Comparison of ENCODE assay signal across 8 cellular contexts in the genomic region with DNA sequence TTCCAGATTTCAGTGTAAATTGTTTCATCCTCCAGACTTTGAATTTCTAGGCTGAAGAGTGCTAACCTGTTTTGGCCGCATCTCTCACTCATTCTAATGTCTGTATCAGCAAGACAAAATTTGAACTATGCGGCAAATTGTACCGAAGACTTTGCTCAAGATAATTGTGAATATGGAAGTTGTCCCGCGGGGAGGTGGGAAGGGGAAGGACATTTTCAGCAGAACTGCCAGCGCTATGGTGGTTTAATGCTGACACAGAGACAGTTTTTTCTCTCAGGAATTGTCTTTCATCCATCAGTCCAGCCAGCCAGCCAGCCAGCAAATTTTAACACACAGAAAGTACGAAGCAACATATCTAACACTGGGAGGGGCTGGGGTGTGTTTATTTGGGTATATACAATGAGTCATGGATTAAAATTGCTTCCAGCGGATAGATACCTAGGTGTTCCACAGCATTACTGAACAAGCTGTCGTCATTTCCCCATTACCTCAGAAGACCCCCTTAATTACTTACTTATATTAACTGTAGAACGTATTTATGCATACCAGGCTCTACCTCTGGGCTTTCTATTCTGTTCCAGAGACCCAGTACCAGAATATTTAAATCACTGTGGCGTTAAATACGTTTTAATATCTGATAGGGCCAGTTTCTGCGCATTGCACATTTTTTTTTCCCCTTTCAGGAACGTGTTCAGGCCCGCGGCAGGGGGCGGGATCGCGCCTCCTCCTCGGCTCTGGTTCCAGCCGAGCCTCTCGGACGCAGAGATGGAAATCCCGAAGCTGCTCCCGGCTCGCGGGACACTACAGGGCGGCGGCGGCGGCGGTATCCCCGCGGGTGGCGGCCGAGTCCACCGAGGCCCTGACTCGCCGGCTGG. TPM values are rescaled to one million over a fixed set of nuclear protein-coding genes. Genes with fewer than 3 reads are reported as not detected.
A peak's percentile ranks its signal among the peaks of the same experiment; 100 is the strongest.
DNase-seq lines count a peak whose midpoint lies in the region; ATAC-seq and TF ChIP-seq lines count a peak whose summit lies in the region.
"Not testable (repeated sequence)": the region's sequence is repeated elsewhere in the genome, so short reads cannot be mapped to it uniquely, and the experiment has no call there.

A gene (plus strand): TSS at position 728 of the 875 bp plus-strand sequence. CDS start 38 bp downstream, at position 766.

- peak within 1 kb of the TSS; percentile 47 to 91 (median 79) for H3K27ac Mint-ChIP-seq in CD14-positive monocyte
- H3K27ac Mint-ChIP-seq in activated CD4-positive, alpha-beta T cell treated with anti-CD3 and anti-CD28 coated beads, Interleukin-2, amount 10 ng/mL, durations not matched to agents 7 days and 5 days, result peak within 1 kb of the TSS; percentile 90
- H3K27ac Mint-ChIP-seq in effector memory CD8-positive, alpha-beta T cell, result peak within 1 kb of the TSS; percentile 89 to 97

- H3K9me3 Mint-ChIP-seq in CD14-positive monocyte; activated CD4-positive, alpha-beta T cell treated with anti-CD3 and anti-CD28 coated beads, Interleukin-2, amount 10 ng/mL, durations not matched to agents 7 days and 5 days; effector memory CD8-positive, alpha-beta T cell: not testable (repeated sequence)

- not testable (repeated sequence) for H3K9me3 ChIP-seq in gastrocnemius medialis

- H3K4me3 Mint-ChIP-seq in CD14-positive monocyte, result peak within 1 kb of the TSS; percentile 69 to 87
- peak within 1 kb of the TSS; percentile 77 for H3K4me3 Mint-ChIP-seq in activated CD4-positive, alpha-beta T cell treated with anti-CD3 and anti-CD28 coated beads, Interleukin-2, amount 10 ng/mL, durations not matched to agents 7 days and 5 days
- H3K4me3 Mint-ChIP-seq in effector memory CD8-positive, alpha-beta T cell, result peak within 1 kb of the TSS; percentile 79 to 86

- H3K4me1 Mint-ChIP-seq in CD14-positive monocyte, result peaks cover 34% of the 10 kb centered on the region
- H3K4me1 Mint-ChIP-seq in activated CD4-positive, alpha-beta T cell treated with anti-CD3 and anti-CD28 coated beads, Interleukin-2, amount 10 ng/mL, durations not matched to agents 7 days and 5 days, result peaks cover 41% of the 10 kb centered on the region
- H3K4me1 Mint-ChIP-seq in effector memory CD8-positive, alpha-beta T cell (ENCODE audit: low read depth in 2 of 2), result peaks cover 14 to 19% of the 10 kb centered on the region in 2 donors

- ATAC-seq in GM19351 (IDR thresholded peaks at IDR 0.05; ENCODE audit: unreplicated experiment) (peak; percentile 41), HG03045 (IDR thresholded peaks at IDR 0.05; ENCODE audit: unreplicated experiment) (peak; percentile 54), gastrocnemius medialis (peak; percentile 59 to 67)
- peak; percentile 62 for ATAC-seq in effector memory CD8-positive, alpha-beta T cell (replicated peaks)

- in situ Hi-C loops in gastrocnemius medialis (cut with MboI; ENCODE audit: low sequenced_read_pairs in 4 of 4), result loop anchor here in 2 of 4 donors (10.0 to 25.0 kb wide), 4 partner anchors 221 to 779 kb away; a partner anchor contains a TSS

- H3K36me3 Mint-ChIP-seq in CD14-positive monocyte; effector memory CD8-positive, alpha-beta T cell (ENCODE audit: insufficient read depth): not testable (repeated sequence)
- peaks cover 10% of the 10 kb centered on the region for H3K36me3 Mint-ChIP-seq in activated CD4-positive, alpha-beta T cell treated with anti-CD3 and anti-CD28 coated beads, Interleukin-2, amount 10 ng/mL, durations not matched to agents 7 days and 5 days (ENCODE audit: low read depth)

- CTCF ChIA-PET in activated CD4-positive, alpha-beta T cell treated with anti-CD3 and anti-CD28 coated beads, Interleukin-2, amount 10 ng/mL, durations not matched to agents 7 days and 5 days (lab: Charles Lee), result not testable (repeated sequence)

- intact Hi-C loops in CD14-positive monocyte (cut with micrococcal nuclease) (loop anchor here in 1 of 2 donors (10.0 kb wide), 1 partner anchor 323 kb away; a partner anchor contains a TSS), gastrocnemius medialis (cut with DNase I; ENCODE audit: low total_unique reads) (loop anchor here (5.0 to 10.0 kb wide), 2 partner anchors 789 to 1027 kb away; a partner anchor contains a TSS)

- H3K27me3 Mint-ChIP-seq in CD14-positive monocyte (ENCODE audit: low read depth in 3 of 3); activated CD4-positive, alpha-beta T cell treated with anti-CD3 and anti-CD28 coated beads, Interleukin-2, amount 10 ng/mL, durations not matched to agents 7 days and 5 days; effector memory CD8-positive, alpha-beta T cell: not testable (repeated sequence)

- peaks cover 11 to 24% of the 10 kb centered on the region in 2 donors for H3K4me1 ChIP-seq in gastrocnemius medialis

- DNase-seq in CD14-positive monocyte (ENCODE audit: low spot score); activated CD4-positive, alpha-beta T cell treated with anti-CD3 and anti-CD28 coated beads, Interleukin-2, amount 10 ng/mL, durations not matched to agents 7 days and 5 days; gastrocnemius medialis: not testable (repeated sequence)
- DNase-seq in NCI-H1694 treated with DMSO at 0.1 percent for 48 hours (lab: John Stamatoyannopoulos, UW) (peak; percentile 34), left kidney (ENCODE audit: low read depth, low spot score) (peak; percentile 19)
- DNase-seq in effector memory CD8-positive, alpha-beta T cell, result peak in 2 of 3 experiments; percentile 3 to 8

- H3K27me3 ChIP-seq in gastrocnemius medialis, result not testable (repeated sequence)

- TF ChIP-seq CTCF in CD14-positive monocyte (IDR thresholded peaks at IDR 0.05); gastrocnemius medialis (IDR thresholded peaks at IDR 0.05 in 4 of 5, conservative IDR thresholded peaks at IDR 0.05 in 1 of 5): not testable (repeated sequence)

- peak within 1 kb of the TSS; percentile 84 to 95 (median 92) for H3K27ac ChIP-seq in gastrocnemius medialis

- peak within 1 kb of the TSS; percentile 56 to 61 (median 60) for H3K4me3 ChIP-seq in gastrocnemius medialis

- H3K36me3 ChIP-seq in gastrocnemius medialis, result not testable (repeated sequence)

- TF ChIP-seq POLR2A in gastrocnemius medialis (IDR thresholded peaks at IDR 0.05), result not testable (repeated sequence)

- POLR2A ChIA-PET in activated CD4-positive, alpha-beta T cell treated with anti-CD3 and anti-CD28 coated beads, Interleukin-2, amount 10 ng/mL, durations not matched to agents 7 days and 5 days (lab: Charles Lee), result not testable (repeated sequence)

RNA-seq across cellular contexts. Expression of the gene that starts here (rescaled TPM):
- 1 to 10 TPM in 1 of 2 donors, under 1 TPM in 1; 0.96 to 1.4 TPM for polyA plus RNA-seq in CD14-positive monocyte
- total RNA-seq in activated CD4-positive, alpha-beta T cell treated with anti-CD3 and anti-CD28 coated beads, Interleukin-2, amount 10 ng/mL, durations not matched to agents 7 days and 5 days, result 1 to 10 TPM; 5.4 to 5.7 TPM
- 10 to 100 TPM in 1 of 4 donors, 1 to 10 TPM in 3; 5.9 to 10.7 (median 7.0) TPM for total RNA-seq in gastrocnemius medialis
